8 cellular contexts compared by ENCODE assay signal in the genomic region with DNA sequence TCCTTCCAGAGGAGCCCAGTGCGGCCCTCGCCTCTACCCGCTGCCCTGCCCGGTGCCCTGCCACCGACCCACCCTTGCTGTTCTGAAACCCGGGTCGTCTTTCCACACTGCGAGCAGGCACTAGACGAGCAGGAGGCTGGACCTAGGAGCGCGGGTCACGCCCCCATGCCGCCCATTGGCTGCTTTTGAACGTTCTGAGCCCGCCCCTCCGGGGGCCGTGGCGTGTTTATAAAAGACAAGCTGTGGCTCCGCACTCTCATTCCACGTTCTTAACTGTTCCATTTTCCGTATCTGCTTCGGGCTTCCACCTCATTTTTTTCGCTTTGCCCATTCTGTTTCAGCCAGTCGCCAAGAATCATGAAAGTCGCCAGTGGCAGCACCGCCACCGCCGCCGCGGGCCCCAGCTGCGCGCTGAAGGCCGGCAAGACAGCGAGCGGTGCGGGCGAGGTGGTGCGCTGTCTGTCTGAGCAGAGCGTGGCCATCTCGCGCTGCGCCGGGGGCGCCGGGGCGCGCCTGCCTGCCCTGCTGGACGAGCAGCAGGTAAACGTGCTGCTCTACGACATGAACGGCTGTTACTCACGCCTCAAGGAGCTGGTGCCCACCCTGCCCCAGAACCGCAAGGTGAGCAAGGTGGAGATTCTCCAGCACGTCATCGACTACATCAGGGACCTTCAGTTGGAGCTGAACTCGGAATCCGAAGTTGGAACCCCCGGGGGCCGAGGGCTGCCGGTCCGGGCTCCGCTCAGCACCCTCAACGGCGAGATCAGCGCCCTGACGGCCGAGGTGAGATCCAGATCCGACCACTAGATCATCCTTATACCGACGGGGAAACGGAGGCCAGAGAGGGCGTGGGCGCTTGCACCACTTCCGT. TPM values are rescaled to one million over a fixed set of nuclear protein-coding genes. Genes with fewer than 3 reads are reported as not detected.
DNase-seq lines count a peak whose midpoint lies in the region; ATAC-seq and TF ChIP-seq lines count a peak whose summit lies in the region.

Gene ID1, plus strand, starts transcription at position 259 of the 871 bp plus-strand sequence. Its CDS starts 99 bp downstream, at position 358.

- H2AFZ ChIP-seq in trophoblast cell (ENCODE audit: insufficient read depth, low read length, poor library complexity) = peak within 1 kb of the TSS; percentile 2

- H3K4me3 ChIP-seq in adrenal gland = peak within 1 kb of the TSS in 3 of 4 donors; percentile 12 to 64 (median 31)
- H3K4me3 ChIP-seq in cardiac muscle cell = peak within 1 kb of the TSS; percentile 82
- H3K4me3 ChIP-seq in trophoblast cell (ENCODE audit: low read depth, low read length) = peak within 1 kb of the TSS; percentile 91
- H3K4me3 ChIP-seq in tibial artery = peak within 1 kb of the TSS; percentile 68 to 83

- H3K79me1 ChIP-seq in trophoblast cell (ENCODE audit: low read length) = peaks cover 71% of the 10 kb centered on the region

- peaks cover 28 to 31% (median 30%) of the 10 kb centered on the region in 3 donors for H3K4me1 Mint-ChIP-seq in T-cell

- H4K12ac ChIP-seq in trophoblast cell (ENCODE audit: low read depth, low read length) = peak within 1 kb of the TSS; percentile 83

- H3K36me3 ChIP-seq in adrenal gland (replicated peaks in 1 of 2) (no peaks in the 10 kb centered on the region), cardiac muscle cell (no peaks in the 10 kb centered on the region), trophoblast cell (ENCODE audit: control insufficient read depth in 1 of 2, insufficient read depth in 2 of 2, low read length in 2 of 2) (peaks cover 16 to 18% of the 10 kb centered on the region in 2 experiments), tibial artery (peaks cover 0 to 16% (median 0%) of the 10 kb centered on the region in 3 donors)

- peak within 1 kb of the TSS; percentile 99 for H3K9ac ChIP-seq in trophoblast cell (ENCODE audit: low read length)

- H3K18ac ChIP-seq in trophoblast cell (ENCODE audit: low read length) = peak within 1 kb of the TSS; percentile 81

- H2BK120ac ChIP-seq in trophoblast cell (ENCODE audit: insufficient read depth, low read length, poor library complexity) = peak within 1 kb of the TSS; percentile 87

- no peak within 1 kb of the TSS for H3K23ac ChIP-seq in trophoblast cell (ENCODE audit: low read length)

- peak within 1 kb of the TSS; percentile 98 for H4K91ac ChIP-seq in trophoblast cell (ENCODE audit: low read depth, low read length)

- H3K27me3 ChIP-seq in adrenal gland (no peaks in the 10 kb centered on the region), cardiac muscle cell (no peaks in the 10 kb centered on the region), trophoblast cell (ENCODE audit: insufficient read depth, low read length) (no peaks in the 10 kb centered on the region), tibial artery (no peaks in the 10 kb centered on the region)

- no peaks in the 10 kb centered on the region for H3K36me3 Mint-ChIP-seq in T-cell

- ATAC-seq in HG02884 (IDR thresholded peaks at IDR 0.05; ENCODE audit: unreplicated experiment) (peak; percentile 77), T-cell (replicated peaks in 1 of 4) (peak; percentile 93 to 96 (median 94))

- H3K27ac ChIP-seq in adrenal gland (peak within 1 kb of the TSS in 4 of 5 donors; percentile 71 to 90 (median 78)), cardiac muscle cell (peak within 1 kb of the TSS; percentile 99), trophoblast cell (ENCODE audit: low read depth, low read length) (peak within 1 kb of the TSS; percentile 100), tibial artery (peak within 1 kb of the TSS; percentile 90 to 94)

- peak within 1 kb of the TSS; percentile 81 for H3K14ac ChIP-seq in trophoblast cell (ENCODE audit: low read length)

- H3K4me3 Mint-ChIP-seq in T-cell = peak within 1 kb of the TSS; percentile 85 to 93 (median 88)

- peaks cover 33% of the 10 kb centered on the region for H3K79me2 ChIP-seq in trophoblast cell (ENCODE audit: control insufficient read depth, insufficient read depth, low read length, poor library complexity)

- TF ChIP-seq POLR2A in adrenal gland (IDR thresholded peaks at IDR 0.05) = peak; percentile 84 to 95

- H3K9me3 Mint-ChIP-seq in T-cell = no peaks in the 10 kb centered on the region

- H4K8ac ChIP-seq in trophoblast cell (ENCODE audit: low read depth, low read length) = peak within 1 kb of the TSS; percentile 84

- H3K27ac Mint-ChIP-seq in T-cell = peak within 1 kb of the TSS in 1 of 2 donors; percentile 17

- intact Hi-C loops in adrenal gland (cut with DNase I) = no loop called here
- intact Hi-C loops in tibial artery (cut with DNase I; ENCODE audit: low total_unique reads) = loop anchor here (2.0 kb wide), 1 partner anchor 32 kb away; no protein-coding TSS in a partner anchor

- DNase-seq in GM13976 (ENCODE audit: low spot score) = peak; percentile 93
- peak; percentile 99 for DNase-seq in NCI-H146 treated with DMSO at 0.1 percent for 48 hours (lab: John Stamatoyannopoulos, UW; ENCODE audit: unreplicated experiment)
- peak; percentile 78 to 93 (median 88) for DNase-seq in T-cell
- DNase-seq in adrenal gland = peak; percentile 90 to 98 (median 94)
- peak; percentile 98 for DNase-seq in cardiac muscle cell (ENCODE audit: low read depth in 1 of 2, low spot score in 1 of 2)
- DNase-seq in trophoblast cell = peak; percentile 95 to 97
- DNase-seq in tibial artery = peak; percentile 96 to 98

- H3K4me1 ChIP-seq in adrenal gland (replicated peaks in 1 of 2) (peaks cover 0 to 22% of the 10 kb centered on the region in 2 donors), cardiac muscle cell (ENCODE audit: low read depth) (peaks cover 24% of the 10 kb centered on the region), trophoblast cell (ENCODE audit: control insufficient read depth in 1 of 2, insufficient read depth in 2 of 2, low read length in 2 of 2) (peaks cover 13 to 25% of the 10 kb centered on the region in 2 experiments), tibial artery (peaks cover 0 to 46% (median 30%) of the 10 kb centered on the region in 4 donors)

- H3K4ac ChIP-seq in trophoblast cell (ENCODE audit: low read depth, low read length) = peak within 1 kb of the TSS; percentile 66

- H3K9me3 ChIP-seq in adrenal gland (replicated peaks in 1 of 3) (no peaks in the 10 kb centered on the region), cardiac muscle cell (ENCODE audit: low read depth) (no peaks in the 10 kb centered on the region), trophoblast cell (ENCODE audit: insufficient read depth, low read depth, low read length) (no peaks in the 10 kb centered on the region), tibial artery (no peaks in the 10 kb centered on the region)

- peak within 1 kb of the TSS; percentile 6 for H2AK5ac ChIP-seq in trophoblast cell (ENCODE audit: low read length)

- TF ChIP-seq CTCF in GM13976 (IDR thresholded peaks at IDR 0.05; ENCODE audit: borderline replicate concordance, control extremely low read depth, extremely low read depth, insufficient read depth, missing control alignments) (no peak), adrenal gland (IDR thresholded peaks at IDR 0.05) (peak in 1 of 6 experiments; percentile 17), cardiac muscle cell (IDR thresholded peaks at IDR 0.05; ENCODE audit: low read depth, low read length) (no peak), tibial artery (IDR thresholded peaks at IDR 0.05) (no peak)

- peak within 1 kb of the TSS; percentile 90 for H3K4me2 ChIP-seq in trophoblast cell (ENCODE audit: low read length)

- H2BK12ac ChIP-seq in trophoblast cell (ENCODE audit: low read length) = peak within 1 kb of the TSS; percentile 17

- in situ Hi-C loops in GM13976 (cut with MboI; ENCODE audit: low sequenced_read_pairs, unreplicated experiment) = no loop called here

- H2BK5ac ChIP-seq in trophoblast cell (ENCODE audit: low read depth, low read length, poor library complexity) = peak within 1 kb of the TSS; percentile 97

- CTCF ChIA-PET in T-cell (lab: Charles Lee) = interaction anchor here (0.6 to 2.4 kb wide), 12 partner anchors 7 to 118 kb away, joined by 3 to 14 read pairs (median 6); no protein-coding TSS in a partner anchor

- 0 to 1% (median 0%) methylated on average over 36 to 74 of the region's 74 CpGs for whole genome bisulfite sequencing in adrenal gland, 4 donors
- WGBS in trophoblast cell (ENCODE audit: extremely low coverage, insufficient coverage, insufficient read length) = no CpG with 5 or more reads among the region's 74 CpGs

- peaks cover 20 to 47% of the 10 kb centered on the region in 2 donors for H3K27me3 Mint-ChIP-seq in T-cell

- POLR2A ChIA-PET in T-cell (lab: Charles Lee) = interaction anchor here (0.6 to 1.0 kb wide), 6 partner anchors 13 to 73 kb away, joined by 3 to 7 read pairs (median 4); no protein-coding TSS in a partner anchor

RNA-seq across cellular contexts. Expression of gene ID1, which starts in this region (rescaled TPM):
- total RNA-seq in T-cell = 10 to 100 TPM in 1 of 5 donors, 1 to 10 TPM in 4; 1.4 to 11.2 (median 2.2) TPM
- 100 to 1,000 TPM in 7 of 8 donors, 10 to 100 TPM in 1; 60.7 to 468 (median 113) TPM for total RNA-seq in adrenal gland
- 100 to 1,000 TPM in 2 of 3 donors, 10 to 100 TPM in 1; 19.8 to 357 (median 192) TPM for polyA plus RNA-seq in adrenal gland
- 596 and 766 TPM in 2 replicates for total RNA-seq in cardiac muscle cell
- 152 and 223 TPM in 2 replicates for polyA plus RNA-seq in cardiac muscle cell
- polyA plus RNA-seq in trophoblast cell (2013) = 992 and 1,052 TPM in 2 replicates

Comparison
In these comparisons a context has a peak if more than half of its experiments do, and no peak if none do; other contexts are left out.
1. Peak in every context shown above with its lines: DNase-seq, ATAC-seq, H3K4me3 ChIP-seq and H3K27ac ChIP-seq.
2. RNA of gene ID1 (total RNA-seq): 596 to 766 TPM in cardiac muscle cell and 60.7 to 468 TPM in adrenal gland; 1.4 to 11.2 TPM in T-cell; every median in the first group is over 4 times any median in the second.
3. H3K4me3 ChIP-seq: peak in every context shown above with its lines; median percentile 91 in trophoblast cell; 82 in cardiac muscle cell; 76 in tibial artery; 31 in adrenal gland.